9 cellular contexts compared by ENCODE assay signal in the genomic region with DNA sequence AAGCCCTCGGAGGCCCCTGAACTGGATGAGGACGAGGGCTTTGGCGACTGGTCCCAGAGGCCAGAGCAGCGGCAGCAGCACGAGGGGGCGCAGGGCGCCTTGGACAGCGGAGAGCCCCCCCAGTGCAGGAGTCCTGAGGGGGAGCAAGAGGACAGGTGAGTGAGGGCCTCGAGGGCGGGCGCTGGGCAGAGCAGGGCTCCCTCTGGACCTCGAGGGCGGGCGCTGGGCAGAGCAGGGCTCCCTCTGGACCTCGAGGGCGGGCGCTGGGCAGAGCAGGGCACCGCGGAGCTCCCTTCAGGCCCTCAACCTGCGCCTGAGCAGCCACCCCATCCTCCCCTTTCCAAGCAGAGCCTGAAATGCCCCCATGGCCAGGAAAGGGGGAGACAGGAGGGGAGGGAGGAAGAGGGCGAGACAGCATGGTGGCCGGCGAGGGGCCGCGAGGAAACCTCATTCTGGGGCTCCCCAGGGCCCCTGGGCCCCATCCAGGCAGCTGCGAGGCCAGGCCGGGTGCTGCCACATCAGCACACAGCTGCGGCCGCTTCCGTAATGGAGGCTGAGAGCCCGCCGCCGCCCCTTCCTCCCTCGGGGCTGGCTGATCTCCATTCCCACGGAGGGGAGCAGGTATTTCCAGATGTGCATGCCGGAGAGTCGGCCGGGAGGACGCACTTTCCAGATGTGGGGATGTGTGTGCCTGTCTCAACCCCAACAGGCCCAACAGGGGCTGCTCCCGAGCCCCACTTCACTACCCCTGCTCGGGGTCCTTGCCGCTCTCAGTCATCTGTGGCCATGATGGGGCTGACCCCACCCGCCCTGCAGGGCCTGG. TPM values are rescaled to one million over a fixed set of nuclear protein-coding genes. Genes with fewer than 3 reads are reported as not detected.
A peak's percentile ranks its signal among the peaks of the same experiment; 100 is the strongest.
DNase-seq lines count a peak whose midpoint lies in the region.
"Had no signal": no experiment of that assay in that cellular context is flagged by ENCODE, and none has a peak within 500 bp of the region (broad histone marks: within the 10 kb centered on the region; RNA-seq: fewer than 3 reads in every experiment).

No MANE protein-coding gene starts in this region.

- no peaks in the 10 kb centered on the region for H3K27me3 ChIP-seq in adipocyte (replicated peaks; ENCODE audit: control insufficient read depth, insufficient read depth, low read length)
- no peaks in the 10 kb centered on the region for H3K27me3 ChIP-seq in mucosa of rectum (ENCODE audit: control insufficient read depth in 2 of 2, insufficient read depth in 2 of 2, low read length in 2 of 2)

- no peak overlapping the region for H3K4me3 Mint-ChIP-seq in activated CD4-positive, alpha-beta T cell treated with anti-CD3 and anti-CD28 coated beads, Interleukin-2, amount 10 ng/mL, durations not matched to agents 24 days and 14 days

- no peak overlapping the region for H3K27ac Mint-ChIP-seq in activated CD4-positive, alpha-beta T cell treated with anti-CD3 and anti-CD28 coated beads, Interleukin-2, amount 10 ng/mL, durations not matched to agents 24 days and 14 days

- peaks cover 31% of the 10 kb centered on the region for H3K4me1 ChIP-seq in adipocyte (ENCODE audit: control insufficient read depth, insufficient read depth, low read length)
- peaks cover 6 to 10% of the 10 kb centered on the region in 2 donors for H3K4me1 ChIP-seq in mucosa of rectum (ENCODE audit: control insufficient read depth in 2 of 2, insufficient read depth in 2 of 2, low read length in 2 of 2)

- H3K4me1 Mint-ChIP-seq in activated CD4-positive, alpha-beta T cell treated with anti-CD3 and anti-CD28 coated beads, Interleukin-2, amount 10 ng/mL, durations not matched to agents 24 days and 14 days: peaks cover 4% of the 10 kb centered on the region

- H3K9me3 ChIP-seq in adipocyte (ENCODE audit: control insufficient read depth, low read length) (no peaks in the 10 kb centered on the region), mucosa of rectum (ENCODE audit: control insufficient read depth in 2 of 2, low read length in 2 of 2) (no peaks in the 10 kb centered on the region)

- H3K36me3 ChIP-seq in adipocyte (ENCODE audit: control insufficient read depth, insufficient read depth, low read length, severe bottlenecking): peaks cover 28% of the 10 kb centered on the region
- peaks cover 8 to 27% of the 10 kb centered on the region in 2 donors for H3K36me3 ChIP-seq in mucosa of rectum (ENCODE audit: control insufficient read depth in 2 of 2, insufficient read depth in 2 of 2, low read length in 2 of 2)

- H3K9me3 Mint-ChIP-seq in activated CD4-positive, alpha-beta T cell treated with anti-CD3 and anti-CD28 coated beads, Interleukin-2, amount 10 ng/mL, durations not matched to agents 24 days and 14 days: no peaks in the 10 kb centered on the region

- DNase-seq in activated CD4-positive, alpha-beta T cell treated with anti-CD3 and anti-CD28 coated beads, Interleukin-2, amount 10 ng/mL, durations not matched to agents 24 days and 14 days: peak; percentile 58
- DNase-seq in activated CD4-positive, alpha-beta T cell treated with anti-CD3 and anti-CD28 coated beads for 1 hour: no peak
- DNase-seq in adipocyte (ENCODE audit: low read depth) (no peak), ureter (ENCODE audit: low spot score) (peak; percentile 43), OCI-M2 (lab: John Stamatoyannopoulos, UW; ENCODE audit: unreplicated experiment) (no peak), DMS153 (lab: John Stamatoyannopoulos, UW) (no peak), SW 1271 (lab: John Stamatoyannopoulos, UW) (no peak)

- H3K4me3 ChIP-seq in adipocyte (ENCODE audit: low read length) (peak overlapping the region; percentile 27), mucosa of rectum (ENCODE audit: low read length in 2 of 2) (no peak overlapping the region)

- H3K27me3 Mint-ChIP-seq in activated CD4-positive, alpha-beta T cell treated with anti-CD3 and anti-CD28 coated beads, Interleukin-2, amount 10 ng/mL, durations not matched to agents 24 days and 14 days: no peaks in the 10 kb centered on the region

- H3K27ac ChIP-seq in mucosa of rectum (ENCODE audit: low read depth in 2 of 2, low read length in 2 of 2): peak overlapping the region; percentile 51 to 67

- intact Hi-C loops in activated CD4-positive, alpha-beta T cell treated with anti-CD3 and anti-CD28 coated beads, Interleukin-2, amount 10 ng/mL, durations not matched to agents 24 days and 14 days (cut with micrococcal nuclease): loop anchor here (5.0 kb wide), 2 partner anchors 36 to 271 kb away; a partner anchor contains a TSS

- H3K9ac ChIP-seq in adipocyte (ENCODE audit: low read length) (peak overlapping the region; percentile 83), mucosa of rectum (ENCODE audit: low read depth in 1 of 2, low read length in 2 of 2) (no peak overlapping the region)

- H3K36me3 Mint-ChIP-seq in activated CD4-positive, alpha-beta T cell treated with anti-CD3 and anti-CD28 coated beads, Interleukin-2, amount 10 ng/mL, durations not matched to agents 24 days and 14 days (ENCODE audit: low read depth): peaks cover 2% of the 10 kb centered on the region

RNA-seq across cellular contexts. Expression of a gene that starts 10.0 kb away (rescaled TPM):
- not detected in 2 replicates for total RNA-seq in activated CD4-positive, alpha-beta T cell treated with anti-CD3 and anti-CD28 coated beads, Interleukin-2, amount 10 ng/mL, durations not matched to agents 24 days and 14 days
- not detected for total RNA-seq in ureter
- total RNA-seq: temporal lobe had no signal

RNA-seq across cellular contexts. Expression of a gene that starts 28.8 kb away (rescaled TPM):
- total RNA-seq in activated CD4-positive, alpha-beta T cell treated with anti-CD3 and anti-CD28 coated beads, Interleukin-2, amount 10 ng/mL, durations not matched to agents 24 days and 14 days: 303 and 322 TPM in 2 replicates
- 47.4 TPM for total RNA-seq in ureter

RNA-seq across cellular contexts. Expression of a gene that starts 37.9 kb away (rescaled TPM):
- 1.1 and 1.2 TPM in 2 replicates for total RNA-seq in activated CD4-positive, alpha-beta T cell treated with anti-CD3 and anti-CD28 coated beads, Interleukin-2, amount 10 ng/mL, durations not matched to agents 24 days and 14 days
- total RNA-seq in ureter: 57.7 TPM
- total RNA-seq: temporal lobe had no signal

RNA-seq across cellular contexts. Expression of a gene that starts 42.9 kb away (rescaled TPM):
- total RNA-seq in activated CD4-positive, alpha-beta T cell treated with anti-CD3 and anti-CD28 coated beads, Interleukin-2, amount 10 ng/mL, durations not matched to agents 24 days and 14 days: not detected in 2 replicates
- 45.0 TPM for total RNA-seq in ureter
- total RNA-seq: temporal lobe had no signal

RNA-seq across cellular contexts. Expression of a gene that starts 46.9 kb away (rescaled TPM):
- total RNA-seq in activated CD4-positive, alpha-beta T cell treated with anti-CD3 and anti-CD28 coated beads, Interleukin-2, amount 10 ng/mL, durations not matched to agents 24 days and 14 days: not detected in 2 replicates
- 159 TPM for total RNA-seq in ureter
- total RNA-seq: temporal lobe had no signal

Comparison
In these comparisons a context has a peak if more than half of its experiments do, and no peak if none do; other contexts are left out.
1. DNase-seq: peak in activated CD4-positive, alpha-beta T cell treated with anti-CD3 and anti-CD28 coated beads, Interleukin-2, amount 10 ng/mL, durations not matched to agents 24 days and 14 days (single experiment) and ureter (single experiment); none in activated CD4-positive, alpha-beta T cell treated with anti-CD3 and anti-CD28 coated beads for 1 hour (single experiment), adipocyte (single experiment), OCI-M2 (single experiment), DMS153 (single experiment) and SW 1271 (0 of 2).
2. RNA of a gene that starts 37.9 kb away (total RNA-seq): 57.7 TPM in ureter (single experiment); 1.1 to 1.2 TPM in activated CD4-positive, alpha-beta T cell treated with anti-CD3 and anti-CD28 coated beads, Interleukin-2, amount 10 ng/mL, durations not matched to agents 24 days and 14 days; every median in the first group is over 10 times any median in the second.